1 cellular context compared by ENCODE assay signal in the genomic region with DNA sequence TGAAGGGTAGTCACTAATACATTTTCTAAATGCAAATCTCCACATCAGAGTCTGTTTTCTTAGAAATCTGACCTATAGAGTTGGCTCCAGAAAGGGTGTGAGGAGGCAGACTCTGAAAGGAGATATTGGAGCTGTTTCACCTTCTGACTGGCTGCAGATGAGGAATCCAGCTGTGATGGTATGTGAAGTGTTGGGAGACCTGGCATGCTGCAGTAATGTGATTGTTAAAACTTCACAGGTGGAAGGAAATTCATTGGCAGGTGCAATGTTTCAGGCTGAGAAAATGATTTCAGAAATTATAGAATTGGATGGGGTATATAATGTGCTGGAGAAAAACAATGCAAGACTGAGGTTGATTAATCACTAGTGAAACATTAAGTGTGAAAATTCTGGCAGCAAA.
A peak's percentile ranks its signal among the peaks of the same experiment; 100 is the strongest.
TF ChIP-seq lines count a peak whose summit lies in the region.

No MANE protein-coding gene starts in this region.

TF ChIP-seq in GM23338, 12 proteins besides CTCF, POLR2A, EP300 and RAD21 (continued from another document):
- TF ChIP-seq, protein P1, sequence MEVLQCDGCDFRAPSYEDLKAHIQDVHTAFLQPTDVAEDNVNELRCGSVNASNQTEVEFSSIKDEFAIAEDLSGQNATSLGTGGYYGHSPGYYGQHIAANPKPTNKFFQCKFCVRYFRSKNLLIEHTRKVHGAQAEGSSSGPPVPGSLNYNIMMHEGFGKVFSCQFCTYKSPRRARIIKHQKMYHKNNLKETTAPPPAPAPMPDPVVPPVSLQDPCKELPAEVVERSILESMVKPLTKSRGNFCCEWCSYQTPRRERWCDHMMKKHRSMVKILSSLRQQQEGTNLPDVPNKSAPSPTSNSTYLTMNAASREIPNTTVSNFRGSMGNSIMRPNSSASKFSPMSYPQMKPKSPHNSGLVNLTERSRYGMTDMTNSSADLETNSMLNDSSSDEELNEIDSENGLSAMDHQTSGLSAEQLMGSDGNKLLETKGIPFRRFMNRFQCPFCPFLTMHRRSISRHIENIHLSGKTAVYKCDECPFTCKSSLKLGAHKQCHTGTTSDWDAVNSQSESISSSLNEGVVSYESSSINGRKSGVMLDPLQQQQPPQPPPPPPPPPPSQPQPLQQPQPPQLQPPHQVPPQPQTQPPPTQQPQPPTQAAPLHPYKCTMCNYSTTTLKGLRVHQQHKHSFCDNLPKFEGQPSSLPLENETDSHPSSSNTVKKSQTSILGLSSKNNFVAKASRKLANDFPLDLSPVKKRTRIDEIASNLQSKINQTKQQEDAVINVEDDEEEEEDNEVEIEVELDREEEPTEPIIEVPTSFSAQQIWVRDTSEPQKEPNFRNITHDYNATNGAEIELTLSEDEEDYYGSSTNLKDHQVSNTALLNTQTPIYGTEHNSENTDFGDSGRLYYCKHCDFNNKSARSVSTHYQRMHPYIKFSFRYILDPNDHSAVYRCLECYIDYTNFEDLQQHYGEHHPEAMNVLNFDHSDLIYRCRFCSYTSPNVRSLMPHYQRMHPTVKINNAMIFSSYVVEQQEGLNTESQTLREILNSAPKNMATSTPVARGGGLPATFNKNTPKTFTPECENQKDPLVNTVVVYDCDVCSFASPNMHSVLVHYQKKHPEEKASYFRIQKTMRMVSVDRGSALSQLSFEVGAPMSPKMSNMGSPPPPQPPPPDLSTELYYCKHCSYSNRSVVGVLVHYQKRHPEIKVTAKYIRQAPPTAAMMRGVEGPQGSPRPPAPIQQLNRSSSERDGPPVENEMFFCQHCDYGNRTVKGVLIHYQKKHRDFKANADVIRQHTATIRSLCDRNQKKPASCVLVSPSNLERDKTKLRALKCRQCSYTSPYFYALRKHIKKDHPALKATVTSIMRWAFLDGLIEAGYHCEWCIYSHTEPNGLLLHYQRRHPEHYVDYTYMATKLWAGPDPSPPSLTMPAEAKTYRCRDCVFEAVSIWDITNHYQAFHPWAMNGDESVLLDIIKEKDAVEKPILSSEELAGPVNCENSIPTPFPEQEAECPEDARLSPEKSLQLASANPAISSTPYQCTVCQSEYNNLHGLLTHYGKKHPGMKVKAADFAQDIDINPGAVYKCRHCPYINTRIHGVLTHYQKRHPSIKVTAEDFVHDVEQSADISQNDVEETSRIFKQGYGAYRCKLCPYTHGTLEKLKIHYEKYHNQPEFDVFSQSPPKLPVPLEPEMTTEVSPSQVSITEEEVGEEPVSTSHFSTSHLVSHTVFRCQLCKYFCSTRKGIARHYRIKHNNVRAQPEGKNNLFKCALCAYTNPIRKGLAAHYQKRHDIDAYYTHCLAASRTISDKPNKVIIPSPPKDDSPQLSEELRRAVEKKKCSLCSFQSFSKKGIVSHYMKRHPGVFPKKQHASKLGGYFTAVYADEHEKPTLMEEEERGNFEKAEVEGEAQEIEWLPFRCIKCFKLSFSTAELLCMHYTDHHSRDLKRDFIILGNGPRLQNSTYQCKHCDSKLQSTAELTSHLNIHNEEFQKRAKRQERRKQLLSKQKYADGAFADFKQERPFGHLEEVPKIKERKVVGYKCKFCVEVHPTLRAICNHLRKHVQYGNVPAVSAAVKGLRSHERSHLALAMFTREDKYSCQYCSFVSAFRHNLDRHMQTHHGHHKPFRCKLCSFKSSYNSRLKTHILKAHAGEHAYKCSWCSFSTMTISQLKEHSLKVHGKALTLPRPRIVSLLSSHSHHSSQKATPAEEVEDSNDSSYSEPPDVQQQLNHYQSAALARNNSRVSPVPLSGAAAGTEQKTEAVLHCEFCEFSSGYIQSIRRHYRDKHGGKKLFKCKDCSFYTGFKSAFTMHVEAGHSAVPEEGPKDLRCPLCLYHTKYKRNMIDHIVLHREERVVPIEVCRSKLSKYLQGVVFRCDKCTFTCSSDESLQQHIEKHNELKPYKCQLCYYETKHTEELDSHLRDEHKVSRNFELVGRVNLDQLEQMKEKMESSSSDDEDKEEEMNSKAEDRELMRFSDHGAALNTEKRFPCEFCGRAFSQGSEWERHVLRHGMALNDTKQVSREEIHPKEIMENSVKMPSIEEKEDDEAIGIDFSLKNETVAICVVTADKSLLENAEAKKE (CRISPR knock-in tag; IDR thresholded peaks at IDR 0.05): peak; percentile 67; the same call in 1 of the 2 replicates
- TF ChIP-seq, protein P2, sequence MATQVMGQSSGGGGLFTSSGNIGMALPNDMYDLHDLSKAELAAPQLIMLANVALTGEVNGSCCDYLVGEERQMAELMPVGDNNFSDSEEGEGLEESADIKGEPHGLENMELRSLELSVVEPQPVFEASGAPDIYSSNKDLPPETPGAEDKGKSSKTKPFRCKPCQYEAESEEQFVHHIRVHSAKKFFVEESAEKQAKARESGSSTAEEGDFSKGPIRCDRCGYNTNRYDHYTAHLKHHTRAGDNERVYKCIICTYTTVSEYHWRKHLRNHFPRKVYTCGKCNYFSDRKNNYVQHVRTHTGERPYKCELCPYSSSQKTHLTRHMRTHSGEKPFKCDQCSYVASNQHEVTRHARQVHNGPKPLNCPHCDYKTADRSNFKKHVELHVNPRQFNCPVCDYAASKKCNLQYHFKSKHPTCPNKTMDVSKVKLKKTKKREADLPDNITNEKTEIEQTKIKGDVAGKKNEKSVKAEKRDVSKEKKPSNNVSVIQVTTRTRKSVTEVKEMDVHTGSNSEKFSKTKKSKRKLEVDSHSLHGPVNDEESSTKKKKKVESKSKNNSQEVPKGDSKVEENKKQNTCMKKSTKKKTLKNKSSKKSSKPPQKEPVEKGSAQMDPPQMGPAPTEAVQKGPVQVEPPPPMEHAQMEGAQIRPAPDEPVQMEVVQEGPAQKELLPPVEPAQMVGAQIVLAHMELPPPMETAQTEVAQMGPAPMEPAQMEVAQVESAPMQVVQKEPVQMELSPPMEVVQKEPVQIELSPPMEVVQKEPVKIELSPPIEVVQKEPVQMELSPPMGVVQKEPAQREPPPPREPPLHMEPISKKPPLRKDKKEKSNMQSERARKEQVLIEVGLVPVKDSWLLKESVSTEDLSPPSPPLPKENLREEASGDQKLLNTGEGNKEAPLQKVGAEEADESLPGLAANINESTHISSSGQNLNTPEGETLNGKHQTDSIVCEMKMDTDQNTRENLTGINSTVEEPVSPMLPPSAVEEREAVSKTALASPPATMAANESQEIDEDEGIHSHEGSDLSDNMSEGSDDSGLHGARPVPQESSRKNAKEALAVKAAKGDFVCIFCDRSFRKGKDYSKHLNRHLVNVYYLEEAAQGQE (IDR thresholded peaks at IDR 0.05; ENCODE audit: unreplicated experiment): no peak
- no peak for TF ChIP-seq JUNB (IDR thresholded peaks at IDR 0.05; ENCODE audit: unreplicated experiment)
